8 cellular contexts compared by ENCODE assay signal in genomic region chr17:65294184-65294719, GRCh38.
DNase-seq lines count a peak whose midpoint lies in the region; ATAC-seq and TF ChIP-seq lines count a peak whose summit lies in the region.

No MANE protein-coding gene starts in this region.

- H3K4me3 ChIP-seq in GM12864 (ENCODE audit: low read depth, low read length) = no peak overlapping the region

- TF ChIP-seq CTCF in GM12864 (IDR thresholded peaks at IDR 0.05; ENCODE audit: low read depth, low read length, missing control alignments) = peak; percentile 86
- peak; percentile 77 for TF ChIP-seq CTCF in activated CD8-positive, alpha-beta T cell treated with anti-CD3 and anti-CD28 coated beads for 36 hours (IDR thresholded peaks at IDR 0.05)

- no peaks in the 10 kb centered on the region for H3K27me3 Mint-ChIP-seq in activated CD8-positive, alpha-beta T cell treated with anti-CD3 and anti-CD28 coated beads for 36 hours
- peaks cover 20 to 25% of the 10 kb centered on the region in 2 donors for H3K27me3 Mint-ChIP-seq in effector memory CD8-positive, alpha-beta T cell

- DNase-seq in GM12864 (ENCODE audit: low read depth) (peak; percentile 10), NCI-H69 (lab: John Stamatoyannopoulos, UW) (peak; percentile 84), mesenteric fat pad (ENCODE audit: low spot score) (peak; percentile 88)
- peak; percentile 70 for DNase-seq in activated CD8-positive, alpha-beta T cell treated with anti-CD3 and anti-CD28 coated beads for 36 hours
- peak; percentile 35 to 48 (median 39) for DNase-seq in effector memory CD8-positive, alpha-beta T cell
- DNase-seq in stimulated activated CD8-positive, alpha-beta memory T cell treated with anti-CD3 and anti-CD28 coated beads, Interleukin-15, amount 100 ng/mL, for 4 hours (ENCODE audit: low read depth in 2 of 2) = peak; percentile 8 to 30

- H3K9me3 Mint-ChIP-seq in activated CD8-positive, alpha-beta T cell treated with anti-CD3 and anti-CD28 coated beads for 36 hours = no peaks in the 10 kb centered on the region
- no peaks in the 10 kb centered on the region for H3K9me3 Mint-ChIP-seq in effector memory CD8-positive, alpha-beta T cell

- no peak overlapping the region for H3K4me3 Mint-ChIP-seq in activated CD8-positive, alpha-beta T cell treated with anti-CD3 and anti-CD28 coated beads for 36 hours
- no peak overlapping the region for H3K4me3 Mint-ChIP-seq in effector memory CD8-positive, alpha-beta T cell

- no peaks in the 10 kb centered on the region for H3K36me3 Mint-ChIP-seq in activated CD8-positive, alpha-beta T cell treated with anti-CD3 and anti-CD28 coated beads for 36 hours (ENCODE audit: low read depth)
- peaks cover 2% of the 10 kb centered on the region for H3K36me3 Mint-ChIP-seq in effector memory CD8-positive, alpha-beta T cell (ENCODE audit: insufficient read depth)

- no peak overlapping the region for H3K27ac Mint-ChIP-seq in activated CD8-positive, alpha-beta T cell treated with anti-CD3 and anti-CD28 coated beads for 36 hours
- peak overlapping the region in 1 of 2 donors; percentile 78 for H3K27ac Mint-ChIP-seq in effector memory CD8-positive, alpha-beta T cell

- POLR2A ChIA-PET in activated CD8-positive, alpha-beta T cell treated with anti-CD3 and anti-CD28 coated beads for 36 hours (lab: Charles Lee) = interaction anchor here (0.8 kb wide), 1 partner anchor 259 kb away, joined by 3 read pairs; no protein-coding TSS in a partner anchor

- peak; percentile 81 for ATAC-seq in HG03342 (IDR thresholded peaks at IDR 0.05; ENCODE audit: unreplicated experiment)
- ATAC-seq in activated CD8-positive, alpha-beta T cell treated with anti-CD3 and anti-CD28 coated beads for 36 hours = peak; percentile 95
- peak; percentile 80 for ATAC-seq in effector memory CD8-positive, alpha-beta T cell (replicated peaks)
- no peak for ATAC-seq in GM18519 (IDR thresholded peaks at IDR 0.05; ENCODE audit: low FRiP score, unreplicated experiment)

- CTCF ChIA-PET in activated CD8-positive, alpha-beta T cell treated with anti-CD3 and anti-CD28 coated beads for 36 hours (lab: Charles Lee) = interaction anchor here (0.5 to 4.0 kb wide), 41 partner anchors 9 to 908 kb away, joined by 3 to 32 read pairs (median 4); no protein-coding TSS in a partner anchor

- intact Hi-C loops in activated CD8-positive, alpha-beta T cell treated with anti-CD3 and anti-CD28 coated beads for 36 hours (cut with micrococcal nuclease) = loop anchor here (5.0 to 10.0 kb wide), 2 partner anchors 263 to 691 kb away; no protein-coding TSS in a partner anchor

- no peaks in the 10 kb centered on the region for H3K4me1 Mint-ChIP-seq in activated CD8-positive, alpha-beta T cell treated with anti-CD3 and anti-CD28 coated beads for 36 hours (ENCODE audit: low read depth)
- peaks cover 5 to 6% of the 10 kb centered on the region in 2 donors for H3K4me1 Mint-ChIP-seq in effector memory CD8-positive, alpha-beta T cell (ENCODE audit: low read depth in 2 of 2)

Comparison
In these comparisons a context has a peak if more than half of its experiments do, and no peak if none do; other contexts are left out.
1. DNase-seq: peak in every context shown above with its lines; median percentile 88 in mesenteric fat pad; 84 in NCI-H69; 70 in activated CD8-positive, alpha-beta T cell treated with anti-CD3 and anti-CD28 coated beads for 36 hours; 39 in effector memory CD8-positive, alpha-beta T cell; 19 in stimulated activated CD8-positive, alpha-beta memory T cell treated with anti-CD3 and anti-CD28 coated beads, Interleukin-15, amount 100 ng/mL, for 4 hours; 10 in GM12864.